ENCODE assay signal across 9 cellular contexts in genomic region chr3:180870008-180870733, GRCh38. TPM values are rescaled to one million over a fixed set of nuclear protein-coding genes. Genes with fewer than 3 reads are reported as not detected.
DNase-seq lines count a peak whose midpoint lies in the region; ATAC-seq, FAIRE-seq and TF ChIP-seq lines count a peak whose summit lies in the region.
"Had no signal": no experiment of that assay in that cellular context is flagged by ENCODE, and none has a peak within 500 bp of the region (broad histone marks: within the 10 kb centered on the region; RNA-seq: fewer than 3 reads in every experiment).

No MANE protein-coding gene starts in this region.

- H3K27me3 ChIP-seq in adipocyte (replicated peaks; ENCODE audit: control insufficient read depth, insufficient read depth, low read length) = no peaks in the 10 kb centered on the region
- H3K27me3 ChIP-seq in heart left ventricle = no peaks in the 10 kb centered on the region
- H3K27me3 ChIP-seq in pancreas = no peaks in the 10 kb centered on the region
- H3K27me3 ChIP-seq in Karpas-422 (ENCODE audit: low read length) = no peaks in the 10 kb centered on the region

- FAIRE-seq in pancreas (lab: Jason Lieb, UNC) = no peak

- peak overlapping the region; percentile 84 for H3K4me3 ChIP-seq in adipocyte (ENCODE audit: low read length)
- peak overlapping the region in 10 of 12 donors; percentile 31 to 63 (median 50) for H3K4me3 ChIP-seq in heart left ventricle
- peak overlapping the region in 2 of 4 donors; percentile 17 to 41 for H3K4me3 ChIP-seq in pancreas
- H3K4me3 ChIP-seq in Karpas-422 (ENCODE audit: low read length) = no peak overlapping the region

- H3K36me3 ChIP-seq in adipocyte (ENCODE audit: control insufficient read depth, insufficient read depth, low read length, severe bottlenecking) (no peaks in the 10 kb centered on the region), heart left ventricle (no peaks in the 10 kb centered on the region), pancreas (no peaks in the 10 kb centered on the region), Karpas-422 (ENCODE audit: insufficient read depth, low read length) (no peaks in the 10 kb centered on the region)

- DNase-seq in AG08395 (ENCODE audit: low spot score) = peak; percentile 15
- DNase-seq in adipocyte (ENCODE audit: low read depth) = peak; percentile 30
- peak in 4 of 5 donors; percentile 12 to 66 (median 36) for DNase-seq in heart left ventricle
- peak; percentile 22 to 78 (median 29) for DNase-seq in pancreas
- DNase-seq in Karpas-422 = no peak
- DNase-seq in KBM-7 = no peak
- DNase-seq: NCI-H524 treated with DMSO at 0.1 percent for 48 hours had no signal

- no peaks in the 10 kb centered on the region for H3K79me2 ChIP-seq in Karpas-422 (ENCODE audit: low read length)

- no peak overlapping the region for H2AFZ ChIP-seq in Karpas-422 (ENCODE audit: low read length)

- peak overlapping the region in 6 of 12 donors; percentile 22 to 54 (median 40) for H3K27ac ChIP-seq in heart left ventricle
- H3K27ac ChIP-seq in pancreas = no peak overlapping the region
- no peak overlapping the region for H3K27ac ChIP-seq in Karpas-422 (ENCODE audit: low read length)

- in situ Hi-C loops in KBM-7 (cut with MboI; ENCODE audit: low pct_unique_long_range_greater_than_20kb, low sequenced_read_pairs) = no loop called here

- WGBS in heart left ventricle, 4 donors = 17 to 37% (median 24%) methylated on average over 27 to 28 of the region's 28 CpGs
- WGBS in pancreas, 2 donors = 6 to 10% methylated on average over 28 of the region's 28 CpGs

- peak overlapping the region; percentile 85 for H3K9ac ChIP-seq in adipocyte (ENCODE audit: low read length)
- H3K9ac ChIP-seq in Karpas-422 (ENCODE audit: low read length) = no peak overlapping the region

- H3K4me1 ChIP-seq in adipocyte (ENCODE audit: control insufficient read depth, insufficient read depth, low read length) (peaks cover 28% of the 10 kb centered on the region), heart left ventricle (peaks cover 0 to 18% (median 7%) of the 10 kb centered on the region in 12 donors), pancreas (no peaks in the 10 kb centered on the region), Karpas-422 (ENCODE audit: low read length) (no peaks in the 10 kb centered on the region)

- H3K9me3 ChIP-seq in adipocyte (ENCODE audit: control insufficient read depth, low read length) = no peaks in the 10 kb centered on the region
- peaks cover 0 to 8% (median 0%) of the 10 kb centered on the region in 12 donors for H3K9me3 ChIP-seq in heart left ventricle
- no peaks in the 10 kb centered on the region for H3K9me3 ChIP-seq in pancreas
- H3K9me3 ChIP-seq in Karpas-422 (ENCODE audit: low read length) = no peaks in the 10 kb centered on the region

- H4K20me1 ChIP-seq in Karpas-422 (ENCODE audit: insufficient read depth, low read depth, low read length) = no peaks in the 10 kb centered on the region

- no peaks in the 10 kb centered on the region for H3K9me2 ChIP-seq in Karpas-422 (replicated peaks; ENCODE audit: insufficient read depth, low read length)

- TF ChIP-seq CTCF in heart left ventricle (IDR thresholded peaks at IDR 0.05) (peak in 1 of 12 donors; percentile 10), pancreas (IDR thresholded peaks at IDR 0.05) (no peak)

- no peak for TF ChIP-seq POLR2A in heart left ventricle (IDR thresholded peaks at IDR 0.05)

- intact Hi-C loops in heart left ventricle (cut with DNase I) = loop anchor here in 1 of 10 donors (5.0 kb wide), 1 partner anchor 42 kb away; the partner anchor contains the start of gene FXR1
- intact Hi-C loops in pancreas (cut with DNase I) = no loop called here

- no peak overlapping the region for H3K4me2 ChIP-seq in Karpas-422 (ENCODE audit: low read depth, low read length, poor library complexity, severe bottlenecking)

- peak in 3 of 4 donors; percentile 60 to 71 (median 62) for ATAC-seq in heart left ventricle
- ATAC-seq in pancreas = peak; percentile 75 to 91 (median 88)
- ATAC-seq in activated CD4-positive, CD25-positive, alpha-beta regulatory T cell treated with anti-CD3 and anti-CD28 coated beads, Interleukin-2, amount 50 U/mL, for 24 hours = no peak
- ATAC-seq in HG02610 (IDR thresholded peaks at IDR 0.05; ENCODE audit: unreplicated experiment) = no peak

RNA-seq across cellular contexts. Expression of gene FXR1, which starts 42.3 kb away (rescaled TPM):
- total RNA-seq in heart left ventricle = 100 to 1,000 TPM; 184 to 298 (median 255) TPM
- 100 to 1,000 TPM; 113 to 208 TPM for polyA plus RNA-seq in heart left ventricle
- 10 to 100 TPM; 54.3 to 76.6 (median 59.7) TPM for total RNA-seq in pancreas
- 10 to 100 TPM; 33.5 to 37.8 TPM for polyA plus RNA-seq in pancreas
- 123 and 125 TPM in 2 replicates for total RNA-seq in Karpas-422 (2014; rRNA removed; shearing (Covaris generic); ENCODE audit: low replicate concordance)

Comparison
In these comparisons a context has a peak if more than half of its experiments do, and no peak if none do; other contexts are left out.
1. DNase-seq: peak in AG08395 (single experiment), adipocyte (single experiment), heart left ventricle (4 of 5) and pancreas (6 of 6); none in Karpas-422 (single experiment) and KBM-7 (single experiment).
2. ATAC-seq: peak in heart left ventricle (3 of 4) and pancreas (4 of 4); none in activated CD4-positive, CD25-positive, alpha-beta regulatory T cell treated with anti-CD3 and anti-CD28 coated beads, Interleukin-2, amount 50 U/mL, for 24 hours (0 of 2) and HG02610 (single experiment).